1 cellular context compared by ENCODE assay signal in genomic region chr10:78302989-78303854, GRCh38.
TF ChIP-seq lines count a peak whose summit lies in the region.

No MANE protein-coding gene starts in this region.

TF ChIP-seq in HepG2, 621 proteins besides CTCF, POLR2A, EP300 and RAD21 (continued from another document and continues in another):
- TF ChIP-seq REXO4 (CRISPR knock-in tag; IDR thresholded peaks at IDR 0.05; ENCODE audit: borderline replicate concordance) = no peak
- TF ChIP-seq ZBTB25 (CRISPR knock-in tag; IDR thresholded peaks at IDR 0.05) = peak; percentile 68; the same call in 1 of the 2 replicates
- TF ChIP-seq HINFP (CRISPR knock-in tag; IDR thresholded peaks at IDR 0.05; ENCODE audit: low read depth) = 0 out of 2 replicates have a peak, but pooled peaks have one; percentile 3
- TF ChIP-seq ZNF609 (CRISPR knock-in tag; IDR thresholded peaks at IDR 0.05; ENCODE audit: borderline replicate concordance) = peak; percentile 81
- TF ChIP-seq ZNF407 (CRISPR knock-in tag; IDR thresholded peaks at IDR 0.05; ENCODE audit: not compliant biosample characterization) = no peak
- TF ChIP-seq GZF1 (CRISPR knock-in tag; IDR thresholded peaks at IDR 0.05) = no peak
- TF ChIP-seq ELF1 (CRISPR knock-in tag; IDR thresholded peaks at IDR 0.05) = no peak
- peak; percentile 83 for TF ChIP-seq ZBTB7B (CRISPR knock-in tag; IDR thresholded peaks at IDR 0.05)
- peak; percentile 48 for TF ChIP-seq TEAD3 (CRISPR knock-in tag; optimal IDR thresholded peaks at IDR 0.05; ENCODE audit: borderline replicate concordance)
- TF ChIP-seq ZNF790 (CRISPR knock-in tag; IDR thresholded peaks at IDR 0.05; ENCODE audit: borderline replicate concordance) = no peak; the same call in 1 of the 2 replicates
- peak; percentile 98 for TF ChIP-seq PATZ1 (CRISPR knock-in tag; IDR thresholded peaks at IDR 0.05)
- no peak for TF ChIP-seq ZNF484 (CRISPR knock-in tag; IDR thresholded peaks at IDR 0.05; ENCODE audit: borderline replicate concordance, low read depth)
- no peak for TF ChIP-seq FUBP1 (CRISPR knock-in tag; IDR thresholded peaks at IDR 0.05; ENCODE audit: borderline replicate concordance)
- no peak for TF ChIP-seq KLF13 (CRISPR knock-in tag; IDR thresholded peaks at IDR 0.05)
- TF ChIP-seq TOPORS (CRISPR knock-in tag; IDR thresholded peaks at IDR 0.05) = peak; percentile 74; the same call in 1 of the 2 replicates
- TF ChIP-seq ZNF18 (CRISPR knock-in tag; IDR thresholded peaks at IDR 0.05; ENCODE audit: insufficient replicate concordance) = peak; percentile 30
- 0 out of 2 replicates have a peak, but pooled peaks have one; percentile 46 for TF ChIP-seq RFXANK (CRISPR knock-in tag; IDR thresholded peaks at IDR 0.05)
- peak; percentile 20; the same call in 1 of the 2 replicates for TF ChIP-seq ATF7-NPFF (CRISPR knock-in tag; IDR thresholded peaks at IDR 0.05; ENCODE audit: low read depth)
- TF ChIP-seq ZSCAN21 (CRISPR knock-in tag; IDR thresholded peaks at IDR 0.05; ENCODE audit: borderline replicate concordance) = peak; percentile 57; the same call in 1 of the 2 replicates
- no peak for TF ChIP-seq EEA1 (CRISPR knock-in tag; IDR thresholded peaks at IDR 0.05; ENCODE audit: borderline replicate concordance)
- peak; percentile 6; the same call in 1 of the 2 replicates for TF ChIP-seq FOXO1 (CRISPR knock-in tag; IDR thresholded peaks at IDR 0.05)
- TF ChIP-seq KDM2A (CRISPR knock-in tag; IDR thresholded peaks at IDR 0.05; ENCODE audit: borderline replicate concordance, low read depth) = peak; percentile 83
- peak; percentile 54 to 65; a peak in 2 of 4 replicates for TF ChIP-seq NR2F1 (CRISPR knock-in tag; IDR thresholded peaks at IDR 0.05)
- TF ChIP-seq ZNF281 (CRISPR knock-in tag; IDR thresholded peaks at IDR 0.05; ENCODE audit: borderline replicate concordance) = no peak
- no peak for TF ChIP-seq ZNF30 (CRISPR knock-in tag; IDR thresholded peaks at IDR 0.05)
- TF ChIP-seq TBX2 (CRISPR knock-in tag; IDR thresholded peaks at IDR 0.05; ENCODE audit: borderline replicate concordance) = peak; percentile 95
- TF ChIP-seq ZNF547 (CRISPR knock-in tag; IDR thresholded peaks at IDR 0.05) = peak; percentile 67; the same call in 1 of the 2 replicates
- no peak for TF ChIP-seq ZNF274 (CRISPR knock-in tag; IDR thresholded peaks at IDR 0.05)
- no peak for TF ChIP-seq AHR (CRISPR knock-in tag; IDR thresholded peaks at IDR 0.05)
- peak; percentile 30; the same call in 1 of the 2 replicates for TF ChIP-seq ZFP90 (CRISPR knock-in tag; IDR thresholded peaks at IDR 0.05; ENCODE audit: borderline replicate concordance)
